In the genomic region with DNA sequence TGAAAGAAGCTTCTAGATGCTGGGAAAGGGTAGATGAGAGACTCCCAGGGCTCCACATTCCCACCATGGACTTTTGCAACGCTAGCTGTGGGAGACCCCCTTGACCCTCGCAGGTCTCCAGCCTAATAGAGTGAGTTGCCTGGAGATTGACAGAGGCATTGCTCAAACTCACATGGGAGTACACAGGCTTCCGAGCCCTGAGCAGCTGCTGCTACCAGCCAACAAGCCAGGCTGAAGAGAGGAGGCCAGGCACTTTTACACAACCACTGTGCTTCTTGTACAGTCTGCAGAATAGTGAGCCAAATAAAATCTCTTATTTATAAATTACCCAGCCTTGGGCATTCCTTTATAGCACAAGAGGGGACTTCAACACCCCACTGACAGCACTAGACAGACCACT, we compare ENCODE assay signal across 30 cellular contexts.
"Had no signal": no experiment of that assay in that cellular context is flagged by ENCODE, and none has a peak within 500 bp of the region (broad histone marks: within the 10 kb centered on the region; RNA-seq: fewer than 3 reads in every experiment).

No MANE protein-coding gene starts in this region.

- ATAC-seq: activated CD8-positive, alpha-beta memory T cell treated with anti-CD3 and anti-CD28 coated beads, Interleukin-2, amount 10 ng/mL, durations not matched to agents 7 days and 5 days; activated CD8-positive, alpha-beta T cell treated with anti-CD3 and anti-CD28 coated beads for 36 hours; activated naive CD8-positive, alpha-beta T cell treated with anti-CD3 and anti-CD28 coated beads, Interleukin-2, amount 50 U/mL, for 24 hours; effector memory CD8-positive, alpha-beta T cell; left colon; natural killer cell treated with Interleukin-12 subunit alpha and Interleukin-12 subunit beta and Interleukin-15 and Interleukin-18, amount 100 ng/mL, for 72 hours; sciatic nerve; stimulated activated memory B cell treated with anti-CD40 and anti-IgM and Interleukin-4, amounts not matched to agents 10 μg/mL and 1 μg/mL and 100 μg/mL, for 72 hours had no signal

- H3K4me1 ChIP-seq: colonic mucosa, psoas muscle had no signal

- H3K36me3 ChIP-seq: colonic mucosa, esophagus muscularis mucosa, gastrocnemius medialis, heart left ventricle, neutrophil, ovary, upper lobe of left lung had no signal

- H3K9me3 Mint-ChIP-seq: effector memory CD8-positive, alpha-beta T cell; natural killer cell treated with Interleukin-12 subunit alpha and Interleukin-12 subunit beta and Interleukin-15 and Interleukin-18, amount 100 ng/mL, for 72 hours; stimulated activated memory B cell treated with anti-CD40 and anti-IgM and Interleukin-4, amounts not matched to agents 10 μg/mL and 1 μg/mL and 100 μg/mL, for 72 hours had no signal

- H3K4me2 ChIP-seq: smooth muscle cell had no signal

- H3K9me3 ChIP-seq: colonic mucosa, esophagus muscularis mucosa, gastrocnemius medialis, heart left ventricle, neutrophil, ovary, psoas muscle, testis, upper lobe of left lung had no signal

- H3K27me3 ChIP-seq: colonic mucosa, dorsolateral prefrontal cortex, esophagus muscularis mucosa, gastrocnemius medialis, heart left ventricle, neutrophil, ovary, testis, upper lobe of left lung had no signal

- H3K4me1 Mint-ChIP-seq: activated CD4-positive, alpha-beta T cell treated with anti-CD3 and anti-CD28 coated beads, Interleukin-2, amount 10 ng/mL, durations not matched to agents 7 days and 5 days; activated CD8-positive, alpha-beta memory T cell treated with anti-CD3 and anti-CD28 coated beads, Interleukin-2, amount 10 ng/mL, durations not matched to agents 7 days and 5 days; mesothelial cell of epicardium had no signal

- H3K27ac Mint-ChIP-seq: activated CD4-positive, alpha-beta T cell treated with anti-CD3 and anti-CD28 coated beads, Interleukin-2, amount 10 ng/mL, durations not matched to agents 7 days and 5 days; activated CD8-positive, alpha-beta memory T cell treated with anti-CD3 and anti-CD28 coated beads, Interleukin-2, amount 10 ng/mL, durations not matched to agents 7 days and 5 days; activated CD8-positive, alpha-beta T cell treated with anti-CD3 and anti-CD28 coated beads for 36 hours; activated naive CD8-positive, alpha-beta T cell treated with anti-CD3 and anti-CD28 coated beads, Interleukin-2, amount 50 U/mL, for 24 hours; mesothelial cell of epicardium; natural killer cell treated with Interleukin-12 subunit alpha and Interleukin-12 subunit beta and Interleukin-15 and Interleukin-18, amount 100 ng/mL, for 72 hours; stimulated activated memory B cell treated with anti-CD40 and anti-IgM and Interleukin-4, amounts not matched to agents 10 μg/mL and 1 μg/mL and 100 μg/mL, for 72 hours had no signal

- H3K27me3 Mint-ChIP-seq: activated CD4-positive, alpha-beta T cell treated with anti-CD3 and anti-CD28 coated beads, Interleukin-2, amount 10 ng/mL, durations not matched to agents 7 days and 5 days; activated CD8-positive, alpha-beta memory T cell treated with anti-CD3 and anti-CD28 coated beads, Interleukin-2, amount 10 ng/mL, durations not matched to agents 7 days and 5 days; activated CD8-positive, alpha-beta T cell treated with anti-CD3 and anti-CD28 coated beads for 36 hours; activated naive CD8-positive, alpha-beta T cell treated with anti-CD3 and anti-CD28 coated beads, Interleukin-2, amount 50 U/mL, for 24 hours; effector memory CD8-positive, alpha-beta T cell; natural killer cell treated with Interleukin-12 subunit alpha and Interleukin-12 subunit beta and Interleukin-15 and Interleukin-18, amount 100 ng/mL, for 72 hours; stimulated activated memory B cell treated with anti-CD40 and anti-IgM and Interleukin-4, amounts not matched to agents 10 μg/mL and 1 μg/mL and 100 μg/mL, for 72 hours had no signal

- H3K4me3 Mint-ChIP-seq: activated CD4-positive, alpha-beta T cell treated with anti-CD3 and anti-CD28 coated beads, Interleukin-2, amount 10 ng/mL, durations not matched to agents 7 days and 5 days; activated CD8-positive, alpha-beta memory T cell treated with anti-CD3 and anti-CD28 coated beads, Interleukin-2, amount 10 ng/mL, durations not matched to agents 7 days and 5 days; activated CD8-positive, alpha-beta T cell treated with anti-CD3 and anti-CD28 coated beads for 36 hours; activated naive CD8-positive, alpha-beta T cell treated with anti-CD3 and anti-CD28 coated beads, Interleukin-2, amount 50 U/mL, for 24 hours; effector memory CD8-positive, alpha-beta T cell; mesothelial cell of epicardium; natural killer cell treated with Interleukin-12 subunit alpha and Interleukin-12 subunit beta and Interleukin-15 and Interleukin-18, amount 100 ng/mL, for 72 hours; stimulated activated memory B cell treated with anti-CD40 and anti-IgM and Interleukin-4, amounts not matched to agents 10 μg/mL and 1 μg/mL and 100 μg/mL, for 72 hours had no signal

- DNase-seq: activated CD4-positive, alpha-beta T cell treated with anti-CD3 and anti-CD28 coated beads, Interleukin-2, amount 10 ng/mL, durations not matched to agents 7 days and 5 days; activated CD4-positive, CD25-positive, alpha-beta regulatory T cell treated with anti-CD3 and anti-CD28 coated beads, Interleukin-2, amount 50 U/mL, for 72 hours; activated CD8-positive, alpha-beta memory T cell treated with anti-CD3 and anti-CD28 coated beads, Interleukin-2, amount 10 ng/mL, durations not matched to agents 7 days and 5 days; activated CD8-positive, alpha-beta T cell treated with anti-CD3 and anti-CD28 coated beads for 36 hours; activated effector memory CD4-positive, alpha-beta T cell treated with anti-CD3 and anti-CD28 coated beads, Interleukin-2, amount 50 U/mL, for 16 hours; activated naive CD4-positive, alpha-beta T cell treated with anti-CD3 and anti-CD28 coated beads, Interleukin-2, amount 50 U/mL, for 16 hours; activated naive CD8-positive, alpha-beta T cell treated with anti-CD3 and anti-CD28 coated beads, Interleukin-2, amount 50 U/mL, for 24 hours; activated T-cell treated with anti-CD3 and anti-CD28 coated beads for 4 hours; colonic mucosa; dorsolateral prefrontal cortex; effector memory CD8-positive, alpha-beta T cell; heart left ventricle; islet precursor cell; left colon; ovary; psoas muscle; stimulated activated CD4-positive, alpha-beta T cell treated with anti-CD3 and anti-CD28 coated beads, Interleukin-15, amount 100 ng/mL, for 24 hours; T-helper 1 cell; testis; upper lobe of left lung; WERI-Rb-1 had no signal

- H3K27ac ChIP-seq: colonic mucosa, esophagus muscularis mucosa, gastrocnemius medialis, heart left ventricle, neutrophil, ovary, psoas muscle, testis, upper lobe of left lung, WERI-Rb-1 had no signal

- H3K4me3 ChIP-seq: colonic mucosa, dorsolateral prefrontal cortex, esophagus muscularis mucosa, gastrocnemius medialis, heart left ventricle, lung, ovary, psoas muscle, smooth muscle cell, testis, upper lobe of left lung had no signal
